In genomic region chr17:40191237-40192208, GRCh38 we compare ENCODE assay signal across 8 cellular contexts.
DNase-seq lines count a peak whose midpoint lies in the region; ATAC-seq and TF ChIP-seq lines count a peak whose summit lies in the region.

No MANE protein-coding gene starts in this region.

- peak; percentile 52 for ATAC-seq in HG02763 (IDR thresholded peaks at IDR 0.05; ENCODE audit: unreplicated experiment)
- no peak for ATAC-seq in HG02973 (IDR thresholded peaks at IDR 0.05; ENCODE audit: unreplicated experiment)

- H3K4me3 ChIP-seq in GM06990 (replicated peaks; ENCODE audit: low read depth, low read length) (peak overlapping the region; percentile 67), epithelial cell of esophagus (ENCODE audit: low read length) (no peak overlapping the region)

- peaks cover 4% of the 10 kb centered on the region; the same call in 1 of the 2 replicates for H3K36me3 ChIP-seq in GM06990 (ENCODE audit: control insufficient read depth, insufficient read depth, low read length)

- peak; percentile 95 for TF ChIP-seq CTCF in GM06990 (IDR thresholded peaks at IDR 0.05; ENCODE audit: insufficient read depth, low read length, poor library complexity, severe bottlenecking)
- TF ChIP-seq CTCF in epithelial cell of esophagus (IDR thresholded peaks at IDR 0.05; ENCODE audit: insufficient read depth, low read depth, low read length, missing control alignments): peak; percentile 65

- no peaks in the 10 kb centered on the region for H3K27me3 ChIP-seq in GM06990 (replicated peaks; ENCODE audit: control insufficient read depth, insufficient read depth, low read length)

- DNase-seq in GM06990 (ENCODE audit: extremely low read depth, insufficient read length) (peak; percentile 77), NCI-H526 treated with DMSO at 0.1 percent for 48 hours (lab: John Stamatoyannopoulos, UW) (peak; percentile 71), epithelial cell of esophagus (ENCODE audit: low read depth) (peak; percentile 76), midbrain (lab: John Stamatoyannopoulos, UW) (peak; percentile 61)
- DNase-seq in activated CD8-positive, alpha-beta memory T cell treated with anti-CD3 and anti-CD28 coated beads, Interleukin-2, amount 50 U/mL, for 24 hours (ENCODE audit: extremely low read depth): peak; percentile 27
- DNase-seq in stimulated activated CD8-positive, alpha-beta memory T cell treated with anti-CD3 and anti-CD28 coated beads, Interleukin-2, amount 100 ng/mL, for 1 hour (ENCODE audit: low read depth in 2 of 2): peak; percentile 25 to 51

Comparison
In these comparisons a context has a peak if more than half of its experiments do, and no peak if none do; other contexts are left out.
1. DNase-seq: peak in every context shown above with its lines; median percentile 77 in GM06990; 76 in epithelial cell of esophagus; 71 in NCI-H526 treated with DMSO at 0.1 percent for 48 hours; 61 in midbrain; 38 in stimulated activated CD8-positive, alpha-beta memory T cell treated with anti-CD3 and anti-CD28 coated beads, Interleukin-2, amount 100 ng/mL, for 1 hour; 27 in activated CD8-positive, alpha-beta memory T cell treated with anti-CD3 and anti-CD28 coated beads, Interleukin-2, amount 50 U/mL, for 24 hours.